10 cellular contexts compared by ENCODE assay signal in genomic region chr19:54523403-54523802, GRCh38. TPM values are rescaled to one million over a fixed set of nuclear protein-coding genes. Genes with fewer than 3 reads are reported as not detected.
DNase-seq lines count a peak whose midpoint lies in the region; ATAC-seq and TF ChIP-seq lines count a peak whose summit lies in the region.
"Had no signal": no experiment of that assay in that cellular context is flagged by ENCODE, and none has a peak within 500 bp of the region (broad histone marks: within the 10 kb centered on the region; RNA-seq: fewer than 3 reads in every experiment).

No MANE protein-coding gene starts in this region.

- H3K27ac ChIP-seq in ascending aorta, result no peak overlapping the region
- H3K27ac ChIP-seq: sigmoid colon, transverse colon had no signal

- no peaks in the 10 kb centered on the region for H3K9me3 Mint-ChIP-seq in activated T-helper 17 cell treated with anti-CD3 and anti-CD28 coated beads, Interleukin-2, amount 50 U/mL, for 72 hours

- H3K4me1 ChIP-seq in ascending aorta, result no peaks in the 10 kb centered on the region
- H3K4me1 ChIP-seq: sigmoid colon, transverse colon had no signal

- no peaks in the 10 kb centered on the region for H3K27me3 ChIP-seq in ascending aorta

- peaks cover 32% of the 10 kb centered on the region for H3K4me1 Mint-ChIP-seq in activated T-helper 17 cell treated with anti-CD3 and anti-CD28 coated beads, Interleukin-2, amount 50 U/mL, for 72 hours

- H3K4me3 ChIP-seq in ascending aorta, result no peak overlapping the region
- H3K4me3 ChIP-seq: sigmoid colon, transverse colon had no signal

- H3K36me3 Mint-ChIP-seq in activated T-helper 17 cell treated with anti-CD3 and anti-CD28 coated beads, Interleukin-2, amount 50 U/mL, for 72 hours (ENCODE audit: low read depth), result no peaks in the 10 kb centered on the region

- H3K27ac Mint-ChIP-seq in activated T-helper 17 cell treated with anti-CD3 and anti-CD28 coated beads, Interleukin-2, amount 50 U/mL, for 72 hours, result no peak overlapping the region

- peak; percentile 90 for ATAC-seq in activated T-helper 17 cell treated with anti-CD3 and anti-CD28 coated beads, Interleukin-2, amount 50 U/mL, for 72 hours (replicated peaks)

- H3K4me3 Mint-ChIP-seq in activated T-helper 17 cell treated with anti-CD3 and anti-CD28 coated beads, Interleukin-2, amount 50 U/mL, for 72 hours, result peak overlapping the region; percentile 38

- intact Hi-C loops in ascending aorta (cut with DNase I), result no loop called here

- H3K9me3 ChIP-seq in ascending aorta, result no peaks in the 10 kb centered on the region
- H3K9me3 ChIP-seq: sigmoid colon, transverse colon had no signal

- TF ChIP-seq CTCF in ascending aorta (IDR thresholded peaks at IDR 0.05), result no peak

- peaks cover 36% of the 10 kb centered on the region for H3K27me3 Mint-ChIP-seq in activated T-helper 17 cell treated with anti-CD3 and anti-CD28 coated beads, Interleukin-2, amount 50 U/mL, for 72 hours

- DNase-seq in EL (peak; percentile 71), M059J (ENCODE audit: low read depth) (peak; percentile 86), OCI-M1 (lab: John Stamatoyannopoulos, UW) (no peak), NCI-H748 treated with DMSO at 0.1 percent for 48 hours (lab: John Stamatoyannopoulos, UW) (no peak), ascending aorta (ENCODE audit: low spot score in 2 of 2) (no peak)
- peak; percentile 78 for DNase-seq in stimulated activated CD4-positive, alpha-beta T cell treated with anti-CD3 and anti-CD28 coated beads, Interleukin-15, amount 100 ng/mL, for 24 hours
- no peak for DNase-seq in stimulated activated naive CD4-positive, alpha-beta T cell (lab: John Stamatoyannopoulos, UW)
- DNase-seq: sigmoid colon, transverse colon had no signal

- no peaks in the 10 kb centered on the region for H3K36me3 ChIP-seq in ascending aorta
- H3K36me3 ChIP-seq: sigmoid colon, transverse colon had no signal

RNA-seq across cellular contexts. Expression of gene LAIR2, which starts 20.8 kb away (rescaled TPM):
- total RNA-seq in M059J (2014; rRNA removed; shearing (Covaris generic)), result not detected in 2 replicates
- under 1 TPM in 1 of 2 donors, not detected in 1; 0.66 TPM for total RNA-seq in activated T-helper 17 cell treated with anti-CD3 and anti-CD28 coated beads, Interleukin-2, amount 50 U/mL, for 72 hours
- not detected for total RNA-seq in ascending aorta
- total RNA-seq: sigmoid colon had no signal

RNA-seq across cellular contexts. Expression of gene LILRA2, which starts 50.2 kb away (rescaled TPM):
- total RNA-seq in M059J (2014; rRNA removed; shearing (Covaris generic)), result not detected in 2 replicates
- not detected for total RNA-seq in activated T-helper 17 cell treated with anti-CD3 and anti-CD28 coated beads, Interleukin-2, amount 50 U/mL, for 72 hours
- total RNA-seq in ascending aorta, result not detected

RNA-seq across cellular contexts. Expression of gene CDC42EP5, which starts 50.3 kb away (rescaled TPM):
- total RNA-seq in M059J (2014; rRNA removed; shearing (Covaris generic)), result 0.25 TPM in 1 of 2 replicates, not detected in the other
- not detected for total RNA-seq in activated T-helper 17 cell treated with anti-CD3 and anti-CD28 coated beads, Interleukin-2, amount 50 U/mL, for 72 hours
- 153 TPM for total RNA-seq in ascending aorta

RNA-seq across cellular contexts. Expression of gene LENG9, which starts 59.8 kb away (rescaled TPM):
- 1.2 and 2.0 TPM in 2 replicates for total RNA-seq in M059J (2014; rRNA removed; shearing (Covaris generic))
- 1 to 10 TPM; 3.1 to 4.4 TPM for total RNA-seq in activated T-helper 17 cell treated with anti-CD3 and anti-CD28 coated beads, Interleukin-2, amount 50 U/mL, for 72 hours
- 10.1 TPM for total RNA-seq in ascending aorta

Comparison
In these comparisons a context has a peak if more than half of its experiments do, and no peak if none do; other contexts are left out.
1. DNase-seq: peak in EL (single experiment), M059J (single experiment) and stimulated activated CD4-positive, alpha-beta T cell treated with anti-CD3 and anti-CD28 coated beads, Interleukin-15, amount 100 ng/mL, for 24 hours (single experiment); none in OCI-M1 (single experiment), NCI-H748 treated with DMSO at 0.1 percent for 48 hours (single experiment), stimulated activated naive CD4-positive, alpha-beta T cell (0 of 6) and ascending aorta (0 of 2).
2. RNA of gene CDC42EP5, which starts 50.3 kb away (total RNA-seq): 153 TPM in ascending aorta (single experiment); 0.25 TPM in M059J and not detected in activated T-helper 17 cell treated with anti-CD3 and anti-CD28 coated beads, Interleukin-2, amount 50 U/mL, for 72 hours; every median in the first group is over 100 times any median in the second.